8 cellular contexts compared by ENCODE assay signal in the genomic region with DNA sequence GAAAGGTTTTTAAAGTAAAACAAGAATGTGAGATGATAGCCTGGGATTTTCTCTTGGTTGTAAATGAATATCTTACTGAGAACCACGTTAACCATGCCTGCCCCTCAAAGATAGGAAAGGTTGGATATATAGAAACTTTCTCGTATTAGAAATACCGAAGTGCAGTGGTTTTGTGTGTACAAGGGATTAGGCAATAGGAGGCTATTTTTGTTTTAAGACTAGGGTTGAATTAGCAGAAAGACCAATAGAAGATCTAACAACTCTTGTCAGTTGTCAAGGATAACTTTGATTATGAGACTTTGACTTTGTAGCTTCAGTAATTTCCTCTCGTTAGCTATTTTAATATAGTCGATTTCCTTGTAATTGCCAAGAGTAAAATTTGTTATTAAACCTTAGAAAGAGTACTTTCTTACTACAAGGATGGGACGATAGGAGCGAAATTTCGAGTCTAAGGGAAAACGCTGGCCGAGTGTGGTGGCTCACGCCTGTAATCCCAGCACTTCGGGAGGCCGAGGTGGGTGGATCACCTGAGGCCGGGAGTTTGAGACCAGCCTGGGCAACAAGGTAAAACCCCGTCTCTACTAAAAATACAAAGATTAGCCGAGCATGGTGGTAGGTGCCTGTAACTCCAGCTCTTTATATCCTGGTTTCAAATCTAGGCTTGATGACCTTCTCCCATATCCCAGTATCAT. TPM values are rescaled to one million over a fixed set of nuclear protein-coding genes. Genes with fewer than 3 reads are reported as not detected.
DNase-seq lines count a peak whose midpoint lies in the region; ATAC-seq, FAIRE-seq and TF ChIP-seq lines count a peak whose summit lies in the region.

No MANE protein-coding gene starts in this region.

- ATAC-seq in sciatic nerve = no peak
- ATAC-seq in HG03432 (IDR thresholded peaks at IDR 0.05; ENCODE audit: unreplicated experiment) = no peak

- DNase-seq in GM12865 (ENCODE audit: low read depth) = no peak
- peak; percentile 42 to 64 for DNase-seq in NOMO-1 (lab: John Stamatoyannopoulos, UW; ENCODE audit: unreplicated experiment in 2 of 2)
- no peak for DNase-seq in dorsolateral prefrontal cortex
- DNase-seq in sciatic nerve (ENCODE audit: low spot score) = no peak
- no peak for DNase-seq in small intestine
- no peak for DNase-seq in NCI-H1417 (lab: John Stamatoyannopoulos, UW)

- WGBS in small intestine, 3 donors = 65 to 72% (median 66%) methylated on average over 16 of the region's 16 CpGs

- intact Hi-C loops in dorsolateral prefrontal cortex (cut with DNase I) = loop anchor here (5.0 to 10.0 kb wide), 4 partner anchors 142 to 828 kb away; a partner anchor contains a TSS
- intact Hi-C loops in sciatic nerve (cut with DNase I) = no loop called here

- TF ChIP-seq CTCF in GM12865 (IDR thresholded peaks at IDR 0.05; ENCODE audit: insufficient read depth, low read depth, low read length, missing control alignments) (no peak), dorsolateral prefrontal cortex (IDR thresholded peaks at IDR 0.05 in 54 of 56, conservative IDR thresholded peaks at IDR 0.05 in 2 of 56; ENCODE audit: low read depth in 1 of 56, partially characterized antibody in 56 of 56) (no peak)

- H3K27ac ChIP-seq in dorsolateral prefrontal cortex = peak overlapping the region in 57 of 59 donors; percentile 35 to 99 (median 93)
- no peak overlapping the region for H3K27ac ChIP-seq in small intestine (ENCODE audit: low read depth in 1 of 2, low read length in 1 of 2)

- FAIRE-seq in small intestine (lab: Jason Lieb, UNC) = no peak

- H3K27me3 ChIP-seq in dorsolateral prefrontal cortex (no peaks in the 10 kb centered on the region), neuron (ENCODE audit: insufficient read depth, low read length) (no peaks in the 10 kb centered on the region), small intestine (ENCODE audit: control insufficient read depth in 2 of 2, insufficient read depth in 2 of 2, low read length in 2 of 2) (no peaks in the 10 kb centered on the region)

- H3K4me1 ChIP-seq in neuron (ENCODE audit: insufficient read depth, low read length) (peaks cover 20% of the 10 kb centered on the region), small intestine (ENCODE audit: control insufficient read depth in 2 of 2, insufficient read depth in 1 of 2, low read depth in 1 of 2, low read length in 1 of 2) (peaks cover 0 to 10% of the 10 kb centered on the region in 2 donors)

- H3K4me3 ChIP-seq in GM12865 (ENCODE audit: low read depth, low read length) (peak overlapping the region; percentile 69), dorsolateral prefrontal cortex (peak overlapping the region; percentile 67 to 98 (median 88)), neuron (ENCODE audit: low read length) (peak overlapping the region; percentile 78), small intestine (ENCODE audit: low read depth in 1 of 2, low read length in 2 of 2) (peak overlapping the region in 1 of 2 donors; percentile 100)

- H3K36me3 ChIP-seq in neuron (ENCODE audit: insufficient read depth, low read length) (no peaks in the 10 kb centered on the region), small intestine (ENCODE audit: control insufficient read depth in 2 of 2, insufficient read depth in 2 of 2, low read length in 2 of 2) (no peaks in the 10 kb centered on the region)

- no peaks in the 10 kb centered on the region for H3K9me3 ChIP-seq in neuron (ENCODE audit: low read length)
- H3K9me3 ChIP-seq in small intestine (ENCODE audit: control insufficient read depth, low read depth) = no peaks in the 10 kb centered on the region

- H2AFZ ChIP-seq in neuron (ENCODE audit: low read depth, low read length) = peak overlapping the region; percentile 79

RNA-seq across cellular contexts. Expression of a gene that starts 0.8 kb away (rescaled TPM):
- 10 to 100 TPM; 30.3 to 55.8 (median 41.3) TPM for total RNA-seq in dorsolateral prefrontal cortex
- total RNA-seq in sciatic nerve = 63.8 TPM
- polyA plus RNA-seq in small intestine = 1 to 10 TPM; 3.2 to 5.4 (median 3.8) TPM

RNA-seq across cellular contexts. Expression of a gene that starts 1.1 kb away (rescaled TPM):
- total RNA-seq in dorsolateral prefrontal cortex (10 to 100 TPM; 37.0 to 86.0 (median 61.1) TPM), sciatic nerve (44.6 TPM)
- polyA plus RNA-seq in small intestine = 10 to 100 TPM; 15.1 to 24.4 (median 20.0) TPM

Comparison
In these comparisons a context has a peak if more than half of its experiments do, and no peak if none do; other contexts are left out.
1. DNase-seq: peak in NOMO-1 (2 of 2); none in GM12865 (single experiment), dorsolateral prefrontal cortex (0 of 10), sciatic nerve (single experiment), small intestine (single experiment) and NCI-H1417 (0 of 3).
2. H3K27ac ChIP-seq: peak in dorsolateral prefrontal cortex (57 of 59); none in small intestine (0 of 2).